ENCODE assay signal across 27 cellular contexts in the genomic region with DNA sequence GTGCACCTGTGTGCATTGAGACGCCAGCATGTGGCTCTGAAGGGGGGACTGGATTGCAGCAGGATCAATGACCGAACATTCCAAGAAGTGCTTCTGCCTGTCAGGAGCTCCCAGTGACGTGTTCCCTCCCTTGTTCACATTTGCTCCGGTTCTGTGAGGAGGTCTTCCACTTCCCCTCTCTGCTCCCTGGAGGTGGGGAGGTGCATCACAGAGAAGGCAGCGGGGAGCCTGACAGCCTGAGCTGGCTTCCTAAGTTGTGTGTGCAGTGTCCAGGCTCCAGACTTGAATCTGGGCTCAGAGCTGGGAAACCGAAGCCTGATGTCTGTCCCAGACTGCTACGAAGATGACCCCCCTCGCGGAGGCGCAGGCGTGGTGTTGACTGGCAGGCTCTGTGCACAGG.
"Had no signal": no experiment of that assay in that cellular context is flagged by ENCODE, and none has a peak within 500 bp of the region (broad histone marks: within the 10 kb centered on the region; RNA-seq: fewer than 3 reads in every experiment).

No MANE protein-coding gene starts in this region.

- ATAC-seq: activated CD8-positive, alpha-beta memory T cell treated with anti-CD3 and anti-CD28 coated beads, Interleukin-2, amount 10 ng/mL, durations not matched to agents 7 days and 5 days; activated naive CD4-positive, alpha-beta T cell treated with anti-CD3 and anti-CD28 coated beads, Interleukin-2, amount 50 U/mL, for 72 hours; activated naive CD8-positive, alpha-beta T cell treated with anti-CD3 and anti-CD28 coated beads, Interleukin-2, amount 50 U/mL, for 24 hours; T-helper 17 cell; WTC11 had no signal

- H3K4me3 Mint-ChIP-seq: activated CD8-positive, alpha-beta memory T cell treated with anti-CD3 and anti-CD28 coated beads, Interleukin-2, amount 10 ng/mL, durations not matched to agents 7 days and 5 days; activated naive CD8-positive, alpha-beta T cell treated with anti-CD3 and anti-CD28 coated beads, Interleukin-2, amount 50 U/mL, for 24 hours; activated T-cell treated with anti-CD3 and anti-CD28 coated beads, Interleukin-2, amount 50 U/mL, for 24 hours; central memory CD8-positive, alpha-beta T cell; T-helper 17 cell; WTC11 had no signal

- H3K4me1 Mint-ChIP-seq: activated naive CD8-positive, alpha-beta T cell treated with anti-CD3 and anti-CD28 coated beads, Interleukin-2, amount 50 U/mL, for 24 hours; central memory CD8-positive, alpha-beta T cell had no signal

- H3K4me3 ChIP-seq: ascending aorta, body of pancreas, Peyer's patch had no signal

- DNase-seq: activated CD4-positive, alpha-beta T cell treated with anti-CD3 and anti-CD28 coated beads for 48 hours; activated CD4-positive, alpha-beta T cell treated with anti-CD3 and anti-CD28 coated beads, Interleukin-2, amount 50 U/mL, for 48 hours; activated CD4-positive, CD25-positive, alpha-beta regulatory T cell treated with anti-CD3 and anti-CD28 coated beads, Interleukin-2, amount 50 U/mL, for 72 hours; activated CD8-positive, alpha-beta memory T cell treated with anti-CD3 and anti-CD28 coated beads, Interleukin-2, amount 10 ng/mL, durations not matched to agents 7 days and 5 days; activated effector memory CD4-positive, alpha-beta T cell treated with anti-CD3 and anti-CD28 coated beads, Interleukin-2, amount 50 U/mL, for 16 hours; activated naive CD4-positive, alpha-beta T cell treated with Interleukin-2 at 50 U/mL for 16 hours; activated naive CD8-positive, alpha-beta T cell treated with anti-CD3 and anti-CD28 coated beads, Interleukin-2, amount 50 U/mL, for 24 hours; activated T-cell treated with anti-CD3 and anti-CD28 coated beads, Interleukin-2, amount 50 U/mL, for 24 hours; amniotic stem cell; body of pancreas; Kasumi-1; KBM-7; NCI-H1105 treated with DMSO at 0.1 percent for 48 hours; NCI-H1436 treated with DMSO at 0.1 percent for 48 hours; NCI-H187; NCI-H2081; NCI-H446 treated with DMSO at 0.1 percent for 48 hours; NCI-H526; NCI-H82; Peyer's patch; SIG-M5; T-helper 17 cell; T-helper 9 cell had no signal

- H3K36me3 Mint-ChIP-seq: activated CD8-positive, alpha-beta memory T cell treated with anti-CD3 and anti-CD28 coated beads, Interleukin-2, amount 10 ng/mL, durations not matched to agents 7 days and 5 days; activated naive CD4-positive, alpha-beta T cell treated with anti-CD3 and anti-CD28 coated beads, Interleukin-2, amount 50 U/mL, for 72 hours; WTC11 had no signal

- H3K36me3 ChIP-seq: ascending aorta, Peyer's patch had no signal

- H3K27me3 Mint-ChIP-seq: activated naive CD8-positive, alpha-beta T cell treated with anti-CD3 and anti-CD28 coated beads, Interleukin-2, amount 50 U/mL, for 24 hours; activated T-cell treated with anti-CD3 and anti-CD28 coated beads, Interleukin-2, amount 50 U/mL, for 24 hours; central memory CD8-positive, alpha-beta T cell; T-helper 17 cell had no signal

- H3K9me3 ChIP-seq: ascending aorta, body of pancreas, Peyer's patch had no signal

- H3K27ac ChIP-seq: ascending aorta, Peyer's patch had no signal

- H3K27ac Mint-ChIP-seq: activated CD8-positive, alpha-beta memory T cell treated with anti-CD3 and anti-CD28 coated beads, Interleukin-2, amount 10 ng/mL, durations not matched to agents 7 days and 5 days; activated naive CD4-positive, alpha-beta T cell treated with anti-CD3 and anti-CD28 coated beads, Interleukin-2, amount 50 U/mL, for 72 hours; activated naive CD8-positive, alpha-beta T cell treated with anti-CD3 and anti-CD28 coated beads, Interleukin-2, amount 50 U/mL, for 24 hours; activated T-cell treated with anti-CD3 and anti-CD28 coated beads, Interleukin-2, amount 50 U/mL, for 24 hours; T-helper 17 cell; WTC11 had no signal

- H3K9me3 Mint-ChIP-seq: activated naive CD4-positive, alpha-beta T cell treated with anti-CD3 and anti-CD28 coated beads, Interleukin-2, amount 50 U/mL, for 72 hours; activated naive CD8-positive, alpha-beta T cell treated with anti-CD3 and anti-CD28 coated beads, Interleukin-2, amount 50 U/mL, for 24 hours; activated T-cell treated with anti-CD3 and anti-CD28 coated beads, Interleukin-2, amount 50 U/mL, for 24 hours; central memory CD8-positive, alpha-beta T cell; WTC11 had no signal

- H3K27me3 ChIP-seq: ascending aorta, body of pancreas, Peyer's patch had no signal

- H3K4me1 ChIP-seq: Peyer's patch had no signal
